ENCODE assay signal across 8 cellular contexts in the genomic region with DNA sequence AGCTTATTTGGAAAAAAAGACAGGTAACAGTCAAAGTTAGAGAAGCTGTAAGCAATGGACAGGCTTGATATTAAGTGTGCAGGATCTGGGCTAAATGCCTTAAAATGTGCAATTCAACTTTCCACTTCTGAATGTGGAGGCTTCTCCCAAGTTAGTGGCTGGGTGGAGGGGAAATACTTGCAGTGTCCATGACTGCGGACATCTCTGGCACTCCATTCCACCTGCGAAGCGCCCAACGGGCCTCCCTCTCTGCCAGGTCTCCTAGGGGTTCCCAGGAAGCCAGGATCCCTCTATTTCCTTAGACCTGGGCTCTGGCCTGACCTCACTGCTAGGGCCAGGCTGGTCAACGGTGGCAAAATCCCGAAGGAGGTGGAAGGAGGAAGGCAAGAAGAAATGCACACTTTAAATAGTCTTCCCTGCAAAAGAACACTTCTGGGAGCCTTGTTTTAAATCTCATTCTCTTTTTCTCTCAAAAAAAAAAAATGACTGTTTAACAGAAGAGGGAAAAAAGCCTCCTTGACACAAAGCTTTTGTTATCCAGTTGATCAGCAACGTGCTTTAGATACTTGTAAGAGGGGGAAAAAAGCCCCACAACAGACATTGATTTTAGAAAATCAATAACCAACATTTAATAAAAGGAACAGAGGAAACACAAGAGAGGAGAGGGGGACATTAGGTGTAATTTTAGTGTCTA. TPM values are rescaled to one million over a fixed set of nuclear protein-coding genes. Genes with fewer than 3 reads are reported as not detected.
A peak's percentile ranks its signal among the peaks of the same experiment; 100 is the strongest.
DNase-seq lines count a peak whose midpoint lies in the region; ATAC-seq, FAIRE-seq and TF ChIP-seq lines count a peak whose summit lies in the region.

No MANE protein-coding gene starts in this region.

- TF ChIP-seq POLR2A in A549 (IDR thresholded peaks at IDR 0.05; ENCODE audit: low read length): no peak

- H3K9me3 Mint-ChIP-seq in endodermal cell: no peaks in the 10 kb centered on the region
- H3K9me3 Mint-ChIP-seq in natural killer cell treated with Interleukin-12 subunit alpha and Interleukin-12 subunit beta and Interleukin-15 and Interleukin-18, amount 100 ng/mL, for 72 hours: no peaks in the 10 kb centered on the region

- peaks cover 14% of the 10 kb centered on the region for H3K4me1 Mint-ChIP-seq in endodermal cell
- peaks cover 54 to 56% of the 10 kb centered on the region in 2 donors for H3K4me1 Mint-ChIP-seq in natural killer cell treated with Interleukin-12 subunit alpha and Interleukin-12 subunit beta and Interleukin-15 and Interleukin-18, amount 100 ng/mL, for 72 hours (ENCODE audit: low read depth in 2 of 2)

- no peak overlapping the region for H2AFZ ChIP-seq in Loucy (ENCODE audit: low read length)

- CTCF ChIA-PET in A549 (lab: Yijun Ruan, JAX): no interaction called here

- no peak overlapping the region for H3K27ac Mint-ChIP-seq in endodermal cell
- peak overlapping the region in 1 of 2 donors; percentile 99 for H3K27ac Mint-ChIP-seq in natural killer cell treated with Interleukin-12 subunit alpha and Interleukin-12 subunit beta and Interleukin-15 and Interleukin-18, amount 100 ng/mL, for 72 hours

- H3K36me3 ChIP-seq in Loucy (ENCODE audit: insufficient read depth, low read length): no peaks in the 10 kb centered on the region
- no peaks in the 10 kb centered on the region for H3K36me3 ChIP-seq in endodermal cell (ENCODE audit: control insufficient read depth, insufficient read depth, low read length)

- peaks cover 70% of the 10 kb centered on the region for H3K27me3 Mint-ChIP-seq in endodermal cell (ENCODE audit: insufficient read depth)
- H3K27me3 Mint-ChIP-seq in natural killer cell treated with Interleukin-12 subunit alpha and Interleukin-12 subunit beta and Interleukin-15 and Interleukin-18, amount 100 ng/mL, for 72 hours: no peaks in the 10 kb centered on the region

- peaks cover 36% of the 10 kb centered on the region for H4K20me1 ChIP-seq in Loucy (ENCODE audit: insufficient read depth, low read length, poor library complexity, severe bottlenecking)

- ATAC-seq in A549 (no peak), HG02981 (IDR thresholded peaks at IDR 0.05; ENCODE audit: unreplicated experiment) (no peak), GM19397 (IDR thresholded peaks at IDR 0.05; ENCODE audit: unreplicated experiment) (no peak)
- no peak for ATAC-seq in natural killer cell treated with Interleukin-12 subunit alpha and Interleukin-12 subunit beta and Interleukin-15 and Interleukin-18, amount 100 ng/mL, for 72 hours

- TF ChIP-seq CTCF in A549 (IDR thresholded peaks at IDR 0.05) (no peak), Loucy (conservative IDR thresholded peaks at IDR 0.05; ENCODE audit: low read length) (no peak), endodermal cell (conservative IDR thresholded peaks at IDR 0.05) (no peak)

- H3K4me3 Mint-ChIP-seq in endodermal cell: no peak overlapping the region
- peak overlapping the region; percentile 98 for H3K4me3 Mint-ChIP-seq in natural killer cell treated with Interleukin-12 subunit alpha and Interleukin-12 subunit beta and Interleukin-15 and Interleukin-18, amount 100 ng/mL, for 72 hours

- H3K4me3 ChIP-seq in A549: peak overlapping the region; percentile 92; the same call in 2 of the 3 replicates
- peak overlapping the region; percentile 72 for H3K4me3 ChIP-seq in Loucy (ENCODE audit: low read length, poor library complexity, severe bottlenecking)
- peak overlapping the region; percentile 65 for H3K4me3 ChIP-seq in endodermal cell (ENCODE audit: low read length)

- 86% methylated on average over 7 of the region's 7 CpGs for WGBS in A549 (ENCODE audit: missing lambda C conversion rate)
- 25 to 38% methylated on average over 4 to 6 of the region's 7 CpGs for WGBS in endodermal cell (ENCODE audit: insufficient coverage in 1 of 2, insufficient read length in 1 of 2), 2 experiments

- H3K79me2 ChIP-seq in Loucy (ENCODE audit: insufficient read depth, low read length): peaks cover 96% of the 10 kb centered on the region

- no peaks in the 10 kb centered on the region for H3K36me3 Mint-ChIP-seq in endodermal cell (ENCODE audit: low read depth)
- peaks cover 46% of the 10 kb centered on the region for H3K36me3 Mint-ChIP-seq in natural killer cell treated with Interleukin-12 subunit alpha and Interleukin-12 subunit beta and Interleukin-15 and Interleukin-18, amount 100 ng/mL, for 72 hours

- TF ChIP-seq RAD21 in A549 (conservative IDR thresholded peaks at IDR 0.05 in 1 of 2, IDR thresholded peaks at IDR 0.05 in 1 of 2): no peak

- no peak for TF ChIP-seq EP300 in A549 (IDR thresholded peaks at IDR 0.05)

- peaks cover 33% of the 10 kb centered on the region for H3K4me1 ChIP-seq in A549
- H3K4me1 ChIP-seq in Loucy (ENCODE audit: insufficient read depth, low read length, poor library complexity, severe bottlenecking): peaks cover 12% of the 10 kb centered on the region
- H3K4me1 ChIP-seq in endodermal cell (ENCODE audit: control insufficient read depth, insufficient read depth, low read length): no peaks in the 10 kb centered on the region

- no peaks in the 10 kb centered on the region for H3F3A ChIP-seq in Loucy (ENCODE audit: low read depth)

- DNase-seq in A549 (ENCODE audit: low read depth in 1 of 2, low spot score in 1 of 2): no peak
- no peak for DNase-seq in endodermal cell
- no peak for DNase-seq in natural killer cell treated with Interleukin-12 subunit alpha and Interleukin-12 subunit beta and Interleukin-15 and Interleukin-18, amount 100 ng/mL, for 72 hours (ENCODE audit: low spot score)
- no peak for DNase-seq in NCI-H2196 (lab: John Stamatoyannopoulos, UW; ENCODE audit: unreplicated experiment)
- no peak for DNase-seq in activated CD4-positive, alpha-beta T cell treated with anti-CD3 and anti-CD28 coated beads, Interleukin-2, amount 50 U/mL, for 4 hours

- H3K9ac ChIP-seq in Loucy (ENCODE audit: low read depth, low read length, poor library complexity, severe bottlenecking) (peak overlapping the region; percentile 79), endodermal cell (ENCODE audit: extremely low read depth, low read length, poor library complexity, severe bottlenecking) (no peak overlapping the region)

- H3K27me3 ChIP-seq in Loucy (ENCODE audit: insufficient read depth, low read length, poor library complexity, severe bottlenecking): no peaks in the 10 kb centered on the region
- H3K27me3 ChIP-seq in endodermal cell (ENCODE audit: control insufficient read depth, insufficient read depth, low read length, poor library complexity, severe bottlenecking): peaks cover 95% of the 10 kb centered on the region

- H3K27ac ChIP-seq in A549 (no peak overlapping the region), endodermal cell (ENCODE audit: low read depth, low read length) (peak overlapping the region; percentile 80)

- POLR2A ChIA-PET in A549 (lab: Yijun Ruan, JAX): no interaction called here

- H3K9me2 ChIP-seq in Loucy (replicated peaks; ENCODE audit: low read depth, low read length): no peaks in the 10 kb centered on the region

- H3K9me3 ChIP-seq in A549 (no peaks in the 10 kb centered on the region), Loucy (ENCODE audit: insufficient read depth, low read depth, low read length) (no peaks in the 10 kb centered on the region), endodermal cell (ENCODE audit: control insufficient read depth, low read length) (no peaks in the 10 kb centered on the region)

- H3K4me2 ChIP-seq in A549 (peak overlapping the region; percentile 91), Loucy (ENCODE audit: low read depth, low read length, poor library complexity, severe bottlenecking) (peak overlapping the region; percentile 59)

- FAIRE-seq in A549 (lab: Jason Lieb, UNC): no peak

TF ChIP-seq in A549, 52 proteins besides CTCF, POLR2A, EP300 and RAD21:
- TF ChIP-seq, protein P1, sequence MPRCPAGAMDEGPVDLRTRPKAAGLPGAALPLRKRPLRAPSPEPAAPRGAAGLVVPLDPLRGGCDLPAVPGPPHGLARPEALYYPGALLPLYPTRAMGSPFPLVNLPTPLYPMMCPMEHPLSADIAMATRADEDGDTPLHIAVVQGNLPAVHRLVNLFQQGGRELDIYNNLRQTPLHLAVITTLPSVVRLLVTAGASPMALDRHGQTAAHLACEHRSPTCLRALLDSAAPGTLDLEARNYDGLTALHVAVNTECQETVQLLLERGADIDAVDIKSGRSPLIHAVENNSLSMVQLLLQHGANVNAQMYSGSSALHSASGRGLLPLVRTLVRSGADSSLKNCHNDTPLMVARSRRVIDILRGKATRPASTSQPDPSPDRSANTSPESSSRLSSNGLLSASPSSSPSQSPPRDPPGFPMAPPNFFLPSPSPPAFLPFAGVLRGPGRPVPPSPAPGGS (IDR thresholded peaks at IDR 0.05): no peak
- TF ChIP-seq HOXA7 (CRISPR knock-in tag; IDR thresholded peaks at IDR 0.05): no peak
TF ChIP-seq in A549: peak in this region for 0.

RNA-seq across cellular contexts. Expression of gene ZEB2, which starts 5.0 kb away (rescaled TPM):
- polyA plus RNA-seq in A549 (2011; rRNA removed) (6.6 and 7.0 TPM in 2 replicates), A549 (2017; fragmentation: RNase III; extraction: RNeasy Plus Mini Kit Qiagen cat#74134 plus additional on column Dnase treatment) (3.3 to 4.2 TPM (median 3.8 TPM) in 3 replicates)
- polyA plus RNA-seq in A549 (2012; cell fraction: cytosol; rRNA removed): 2.3 and 2.9 TPM in 2 replicates
- polyA plus RNA-seq in A549 (2012; cell fraction: nucleus; rRNA removed): 3.0 and 4.2 TPM in 2 replicates
- 11.6 and 13.4 TPM in 2 replicates for polyA minus RNA-seq in A549 (2011; rRNA and poly(A)+ RNA removed)
- under 1 TPM; 0.29 to 0.31 TPM for total RNA-seq in endodermal cell
- polyA plus RNA-seq in endodermal cell (2013, experiment 1 of 2): 68.2 TPM
- polyA plus RNA-seq in endodermal cell (2013, experiment 2 of 2): 65.4 TPM
- 100 to 1,000 TPM; 181 to 248 TPM for total RNA-seq in natural killer cell treated with Interleukin-12 subunit alpha and Interleukin-12 subunit beta and Interleukin-15 and Interleukin-18, amount 100 ng/mL, for 72 hours

Comparison
In these comparisons a context has a peak if more than half of its experiments do, and no peak if none do; other contexts are left out.
1. RNA of gene ZEB2, which starts 5.0 kb away (total RNA-seq): 181 to 248 TPM in natural killer cell treated with Interleukin-12 subunit alpha and Interleukin-12 subunit beta and Interleukin-15 and Interleukin-18, amount 100 ng/mL, for 72 hours; 0.29 to 0.31 TPM in endodermal cell; every median in the first group is over 100 times any median in the second.
2. Peak in every context shown above with its lines, with median percentiles within 50 percentile points of each other: H3K4me3 ChIP-seq.